Comparison of ENCODE assay signal across 14 cellular contexts in the genomic region with DNA sequence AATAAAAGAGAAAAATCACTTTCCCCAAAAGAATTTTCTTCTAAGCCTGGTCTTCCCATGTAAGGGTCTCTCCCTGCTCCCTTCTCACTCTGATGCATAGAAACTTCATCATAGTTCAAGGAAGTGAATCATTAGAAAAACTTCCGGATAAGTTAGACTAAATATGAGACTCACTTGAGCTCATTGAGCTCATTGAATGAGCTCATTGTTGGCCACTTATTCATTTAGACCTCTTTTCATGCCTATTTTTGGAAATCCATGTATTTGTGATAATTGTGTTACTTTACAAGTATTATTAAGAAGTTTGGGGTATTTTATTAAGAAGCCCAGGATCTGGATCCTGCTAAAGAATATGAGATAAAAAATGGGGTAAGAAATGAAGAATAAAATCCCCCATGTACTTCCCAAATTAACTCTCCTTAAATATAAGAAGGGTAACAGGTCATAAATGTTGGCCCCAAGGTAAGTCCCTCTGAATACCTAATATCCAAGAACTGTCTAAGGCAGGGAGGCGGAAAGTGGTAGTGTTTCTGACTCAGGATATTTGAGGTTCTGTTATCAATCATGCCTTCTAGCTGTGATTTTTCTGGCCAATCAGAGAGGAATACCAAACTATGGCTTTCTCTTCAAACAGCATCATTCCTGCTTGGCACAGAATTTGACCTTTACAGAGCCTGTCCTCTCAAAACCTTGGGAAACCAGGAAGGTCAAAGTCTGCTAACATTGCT.
DNase-seq lines count a peak whose midpoint lies in the region; ATAC-seq and TF ChIP-seq lines count a peak whose summit lies in the region.
"Had no signal": no experiment of that assay in that cellular context is flagged by ENCODE, and none has a peak within 500 bp of the region (broad histone marks: within the 10 kb centered on the region; RNA-seq: fewer than 3 reads in every experiment).

No MANE protein-coding gene starts in this region.

- peak overlapping the region; percentile 84 for H3K27ac ChIP-seq in RWPE2 (ENCODE audit: poor library complexity, severe bottlenecking)
- peak overlapping the region; percentile 87 for H3K27ac ChIP-seq in epithelial cell of prostate
- H3K27ac ChIP-seq: heart left ventricle, lower lobe of right lung, prostate gland had no signal

- H3K4me1 ChIP-seq in RWPE2 (ENCODE audit: insufficient read depth, poor library complexity, severe bottlenecking) = peaks cover 24% of the 10 kb centered on the region
- H3K4me1 ChIP-seq: lower lobe of right lung, prostate gland had no signal

- no peak for TF ChIP-seq CTCF in RWPE2 (IDR thresholded peaks at IDR 0.05; ENCODE audit: poor library complexity, severe bottlenecking)

- H3K36me3 ChIP-seq in RWPE2 (ENCODE audit: low read depth) = no peaks in the 10 kb centered on the region
- H3K36me3 ChIP-seq: heart left ventricle, lower lobe of right lung, prostate gland had no signal

- ATAC-seq in RWPE2 (ENCODE audit: low read depth) (peak; percentile 97), GM21528 (IDR thresholded peaks at IDR 0.05; ENCODE audit: low FRiP score, unreplicated experiment) (no peak), HG02840 (IDR thresholded peaks at IDR 0.05; ENCODE audit: low FRiP score, unreplicated experiment) (no peak)
- ATAC-seq: CD8-positive, alpha-beta T cell had no signal

- no peaks in the 10 kb centered on the region for H3K9me3 ChIP-seq in RWPE2 (ENCODE audit: severe bottlenecking)
- H3K9me3 ChIP-seq: heart left ventricle, lower lobe of right lung, prostate gland had no signal

- H3K27me3 ChIP-seq in RWPE2 (ENCODE audit: insufficient read depth, poor library complexity, severe bottlenecking) = no peaks in the 10 kb centered on the region
- H3K27me3 ChIP-seq: heart left ventricle had no signal

- DNase-seq in DMS53 treated with DMSO at 0.1 percent for 48 hours (lab: John Stamatoyannopoulos, UW; ENCODE audit: unreplicated experiment) (peak; percentile 24), RWPE2 (ENCODE audit: low spot score) (no peak), epithelial cell of prostate (ENCODE audit: low read depth, low spot score) (peak; percentile 14), non-pigmented ciliary epithelial cell (ENCODE audit: low read depth) (peak; percentile 88), NCI-H2107 treated with DMSO at 0.1 percent for 48 hours (lab: John Stamatoyannopoulos, UW; ENCODE audit: unreplicated experiment) (no peak), retina (no peak)
- DNase-seq: activated T-cell treated with anti-CD3 and anti-CD28 coated beads, Interleukin-2, amount 50 U/mL, for 48 hours; CD8-positive, alpha-beta T cell; cerebellar nuclear complex; heart left ventricle; lower lobe of right lung had no signal

- no peak overlapping the region for H3K4me3 ChIP-seq in RWPE2 (ENCODE audit: severe bottlenecking)
- H3K4me3 ChIP-seq: heart left ventricle, lower lobe of right lung, prostate gland had no signal

Comparison
In these comparisons a context has a peak if more than half of its experiments do, and no peak if none do; other contexts are left out.
1. DNase-seq: peak in DMS53 treated with DMSO at 0.1 percent for 48 hours (single experiment), epithelial cell of prostate (single experiment) and non-pigmented ciliary epithelial cell (single experiment); none in RWPE2 (single experiment), NCI-H2107 treated with DMSO at 0.1 percent for 48 hours (single experiment) and retina (single experiment).